1 cellular context compared by ENCODE assay signal in genomic region chr9:133917407-133917806, GRCh38.
TF ChIP-seq lines count a peak whose summit lies in the region.

No MANE protein-coding gene starts in this region.

TF ChIP-seq in IMR-90, 13 proteins besides CTCF, POLR2A, EP300 and RAD21:
- TF ChIP-seq, protein P1, sequence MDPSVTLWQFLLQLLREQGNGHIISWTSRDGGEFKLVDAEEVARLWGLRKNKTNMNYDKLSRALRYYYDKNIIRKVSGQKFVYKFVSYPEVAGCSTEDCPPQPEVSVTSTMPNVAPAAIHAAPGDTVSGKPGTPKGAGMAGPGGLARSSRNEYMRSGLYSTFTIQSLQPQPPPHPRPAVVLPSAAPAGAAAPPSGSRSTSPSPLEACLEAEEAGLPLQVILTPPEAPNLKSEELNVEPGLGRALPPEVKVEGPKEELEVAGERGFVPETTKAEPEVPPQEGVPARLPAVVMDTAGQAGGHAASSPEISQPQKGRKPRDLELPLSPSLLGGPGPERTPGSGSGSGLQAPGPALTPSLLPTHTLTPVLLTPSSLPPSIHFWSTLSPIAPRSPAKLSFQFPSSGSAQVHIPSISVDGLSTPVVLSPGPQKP (IDR thresholded peaks at IDR 0.05; ENCODE audit: borderline replicate concordance, low read depth, low read length), result no peak
- TF ChIP-seq RCOR1 (IDR thresholded peaks at IDR 0.05; ENCODE audit: insufficient replicate concordance, low read length) (no peak), FOS (IDR thresholded peaks at IDR 0.05; ENCODE audit: low read depth, low read length) (no peak), MXI1 (IDR thresholded peaks at IDR 0.05; ENCODE audit: borderline replicate concordance, low read depth, low read length) (no peak), CEBPB (IDR thresholded peaks at IDR 0.05; ENCODE audit: low read depth, low read length) (no peak), MAZ (IDR thresholded peaks at IDR 0.05; ENCODE audit: borderline replicate concordance, low read depth, low read length) (no peak), NFE2L2 (IDR thresholded peaks at IDR 0.05; ENCODE audit: low read depth, low read length) (no peak), BHLHE40 (IDR thresholded peaks at IDR 0.05; ENCODE audit: low read depth, low read length) (no peak)
TF ChIP-seq in IMR-90: peak in this region for 0.
